Comparison of ENCODE assay signal across 1 cellular context in genomic region chr14:99509871-99510555, GRCh38.
TF ChIP-seq lines count a peak whose summit lies in the region.

No MANE protein-coding gene starts in this region.

TF ChIP-seq in IMR-90, 13 proteins besides CTCF, POLR2A, EP300 and RAD21 (continued from another document):
- no peak for TF ChIP-seq CEBPB (IDR thresholded peaks at IDR 0.05; ENCODE audit: low read depth, low read length)
